8 cellular contexts compared by ENCODE assay signal in the genomic region with DNA sequence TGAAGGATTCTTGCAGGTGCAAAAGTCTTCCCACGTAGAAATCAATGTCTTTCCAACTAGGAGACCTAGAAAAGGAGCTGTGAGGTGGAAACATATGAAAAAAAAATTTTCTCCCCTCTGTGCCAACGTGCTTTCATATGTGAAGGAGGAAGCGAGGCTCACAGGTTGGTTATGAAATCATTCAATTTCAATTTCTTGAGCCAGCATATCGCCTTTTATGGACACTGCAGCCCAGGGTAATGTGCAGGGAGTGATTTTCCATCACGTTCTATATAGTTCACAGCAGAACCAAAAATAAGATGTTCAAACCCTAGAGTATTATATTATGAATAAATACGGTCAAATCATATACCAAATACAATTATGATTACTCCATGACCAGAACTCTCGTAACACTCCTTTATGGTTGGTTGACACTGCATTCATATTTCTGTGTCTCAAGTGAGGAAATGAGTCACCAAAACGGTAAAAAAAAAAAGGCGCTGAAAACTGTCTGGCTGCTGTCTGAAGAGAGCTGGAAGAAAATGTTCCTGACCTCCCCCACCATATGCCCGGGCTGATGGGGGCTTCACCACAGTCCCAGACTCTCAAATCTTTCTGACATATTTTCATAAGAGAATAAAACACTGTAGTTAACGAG.
A peak's percentile ranks its signal among the peaks of the same experiment; 100 is the strongest.
DNase-seq lines count a peak whose midpoint lies in the region; ATAC-seq, FAIRE-seq and TF ChIP-seq lines count a peak whose summit lies in the region.

No MANE protein-coding gene starts in this region.

- H3K4me1 ChIP-seq in keratinocyte (ENCODE audit: control insufficient read depth, extremely low read depth, insufficient read depth, low read length) (peaks cover 11% of the 10 kb centered on the region), HAP-1 (peaks cover 18% of the 10 kb centered on the region)

- no peaks in the 10 kb centered on the region for H3K79me2 ChIP-seq in keratinocyte (ENCODE audit: control insufficient read depth, insufficient read depth, low read length)

- TF ChIP-seq CTCF in keratinocyte (optimal IDR thresholded peaks at IDR 0.05 in 1 of 3, IDR thresholded peaks at IDR 0.05 in 1 of 3, conservative IDR thresholded peaks at IDR 0.05 in 1 of 3; ENCODE audit: extremely low read depth in 1 of 3, insufficient read depth in 2 of 3, low read length in 3 of 3), result no peak

- in situ Hi-C loops in Caki2 (cut with HindIII; ENCODE audit: low pct_unique_long_range_greater_than_20kb, low sequenced_read_pairs), result no loop called here
- in situ Hi-C loops in HAP-1 (cut with MboI; ENCODE audit: low sequenced_read_pairs), result no loop called here

- H3K9me3 ChIP-seq in keratinocyte (ENCODE audit: control insufficient read depth, low read depth, low read length) (no peaks in the 10 kb centered on the region), HAP-1 (no peaks in the 10 kb centered on the region)

- H3K9ac ChIP-seq in keratinocyte (ENCODE audit: control insufficient read depth, extremely low read depth, insufficient read depth, low read length), result no peak overlapping the region

- CTCF ChIA-PET in activated CD8-positive, alpha-beta T cell treated with anti-CD3 and anti-CD28 coated beads, Interleukin-2, amount 10 ng/mL, durations not matched to agents 7 days and 5 days (lab: Charles Lee), result interaction anchor here (0.6 to 1.4 kb wide), 3 partner anchors 52 to 141 kb away, joined by 3 to 5 read pairs (median 4); no protein-coding TSS in a partner anchor

- peak; percentile 80 for ATAC-seq in GM19351 (IDR thresholded peaks at IDR 0.05; ENCODE audit: unreplicated experiment)
- ATAC-seq in HG03520 (IDR thresholded peaks at IDR 0.05; ENCODE audit: unreplicated experiment), result peak; percentile 88
- peak; percentile 77 for ATAC-seq in activated CD8-positive, alpha-beta T cell treated with anti-CD3 and anti-CD28 coated beads, Interleukin-2, amount 10 ng/mL, durations not matched to agents 7 days and 5 days

- H3K27me3 Mint-ChIP-seq in activated CD8-positive, alpha-beta T cell treated with anti-CD3 and anti-CD28 coated beads, Interleukin-2, amount 10 ng/mL, durations not matched to agents 7 days and 5 days (ENCODE audit: low read depth), result peaks cover 5% of the 10 kb centered on the region

- DNase-seq in Caki2 (ENCODE audit: low read depth), result peak; percentile 26
- DNase-seq in activated CD8-positive, alpha-beta T cell treated with anti-CD3 and anti-CD28 coated beads, Interleukin-2, amount 10 ng/mL, durations not matched to agents 7 days and 5 days, result peak; percentile 32
- DNase-seq in keratinocyte (ENCODE audit: low read depth, low spot score), result no peak
- DNase-seq in NCI-H1930 (lab: John Stamatoyannopoulos, UW), result no peak
- no peak for DNase-seq in HAP-1 (ENCODE audit: low spot score in 2 of 2)
- DNase-seq in NCI-H446 (lab: John Stamatoyannopoulos, UW), result no peak

- no peaks in the 10 kb centered on the region for H4K20me1 ChIP-seq in keratinocyte (ENCODE audit: control insufficient read depth, extremely low read depth, insufficient read depth, low read length)

- no peak overlapping the region for H3K27ac ChIP-seq in keratinocyte (ENCODE audit: control insufficient read depth, insufficient read depth, low read length)

- H3K4me3 Mint-ChIP-seq in activated CD8-positive, alpha-beta T cell treated with anti-CD3 and anti-CD28 coated beads, Interleukin-2, amount 10 ng/mL, durations not matched to agents 7 days and 5 days, result peak overlapping the region; percentile 13

- H3K27me3 ChIP-seq in keratinocyte (ENCODE audit: control insufficient read depth, extremely low read depth, insufficient read depth, low read length), result no peaks in the 10 kb centered on the region
- no peaks in the 10 kb centered on the region for H3K27me3 ChIP-seq in HAP-1 (ENCODE audit: low read depth)

- H3K36me3 ChIP-seq in keratinocyte (ENCODE audit: control insufficient read depth in 2 of 2, extremely low read depth in 1 of 2, insufficient read depth in 2 of 2, low read length in 2 of 2) (no peaks in the 10 kb centered on the region), HAP-1 (replicated peaks) (no peaks in the 10 kb centered on the region)

- H3K9me1 ChIP-seq in keratinocyte (ENCODE audit: control insufficient read depth, extremely low read depth, insufficient read depth, low read length), result no peaks in the 10 kb centered on the region

- peaks cover 3% of the 10 kb centered on the region for H3K36me3 Mint-ChIP-seq in activated CD8-positive, alpha-beta T cell treated with anti-CD3 and anti-CD28 coated beads, Interleukin-2, amount 10 ng/mL, durations not matched to agents 7 days and 5 days (ENCODE audit: low read depth)

- H3K9me3 Mint-ChIP-seq in activated CD8-positive, alpha-beta T cell treated with anti-CD3 and anti-CD28 coated beads, Interleukin-2, amount 10 ng/mL, durations not matched to agents 7 days and 5 days (ENCODE audit: insufficient read depth), result peaks cover 6% of the 10 kb centered on the region

- H3K27ac Mint-ChIP-seq in activated CD8-positive, alpha-beta T cell treated with anti-CD3 and anti-CD28 coated beads, Interleukin-2, amount 10 ng/mL, durations not matched to agents 7 days and 5 days, result peak overlapping the region; percentile 80

- H3K4me3 ChIP-seq in keratinocyte (ENCODE audit: control insufficient read depth in 2 of 3, extremely low read depth in 1 of 3, insufficient read depth in 2 of 3, low read depth in 1 of 3, low read length in 3 of 3) (no peak overlapping the region), HAP-1 (no peak overlapping the region)

- dilution Hi-C loops in keratinocyte (cut with MboI; ENCODE audit: extremely low pct_ligation_motif_present, low sequenced_read_pairs), result no loop called here

- peak overlapping the region; percentile 13 for H3K4me2 ChIP-seq in keratinocyte (ENCODE audit: control insufficient read depth, extremely low read depth, insufficient read depth, low read depth, low read length)

- POLR2A ChIA-PET in activated CD8-positive, alpha-beta T cell treated with anti-CD3 and anti-CD28 coated beads, Interleukin-2, amount 10 ng/mL, durations not matched to agents 7 days and 5 days (lab: Charles Lee), result interaction anchor here (0.6 to 0.7 kb wide), 5 partner anchors 84 to 353 kb away, joined by 3 to 5 read pairs (median 3); no protein-coding TSS in a partner anchor

- H3K4me1 Mint-ChIP-seq in activated CD8-positive, alpha-beta T cell treated with anti-CD3 and anti-CD28 coated beads, Interleukin-2, amount 10 ng/mL, durations not matched to agents 7 days and 5 days (ENCODE audit: low read depth), result peaks cover 31% of the 10 kb centered on the region

- no peak overlapping the region for H2AFZ ChIP-seq in keratinocyte (ENCODE audit: control insufficient read depth, low read length)

- FAIRE-seq in keratinocyte (lab: Jason Lieb, UNC), result no peak

Comparison
In these comparisons a context has a peak if more than half of its experiments do, and no peak if none do; other contexts are left out.
1. DNase-seq: peak in Caki2 (single experiment) and activated CD8-positive, alpha-beta T cell treated with anti-CD3 and anti-CD28 coated beads, Interleukin-2, amount 10 ng/mL, durations not matched to agents 7 days and 5 days (single experiment); none in keratinocyte (single experiment), NCI-H1930 (0 of 2), HAP-1 (0 of 2) and NCI-H446 (0 of 2).
2. Peak in every context shown above with its lines, with median percentiles within 50 percentile points of each other: ATAC-seq.